In the genomic region with DNA sequence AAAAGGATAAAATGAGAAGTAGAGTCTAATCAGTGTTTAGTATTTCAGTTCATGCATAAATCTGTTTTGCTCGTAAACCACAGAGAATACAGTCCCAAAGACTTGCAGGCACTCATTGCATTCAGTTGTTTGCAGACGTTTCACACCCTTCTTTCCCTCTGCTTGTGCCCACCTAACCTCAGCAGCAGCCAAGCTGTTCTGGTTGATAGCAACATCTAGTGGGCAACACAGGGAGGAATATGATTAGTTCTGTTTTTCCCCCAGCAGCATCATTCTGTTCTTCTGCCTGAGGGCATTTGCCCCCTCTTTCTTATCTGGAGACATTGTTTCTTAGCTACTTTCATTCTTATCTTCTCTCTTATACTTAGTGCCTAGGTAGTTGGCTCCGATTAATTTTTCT, we compare ENCODE assay signal across 16 cellular contexts.
DNase-seq lines count a peak whose midpoint lies in the region; ATAC-seq, FAIRE-seq and TF ChIP-seq lines count a peak whose summit lies in the region.
"Had no signal": no experiment of that assay in that cellular context is flagged by ENCODE, and none has a peak within 500 bp of the region (broad histone marks: within the 10 kb centered on the region; RNA-seq: fewer than 3 reads in every experiment).

No MANE protein-coding gene starts in this region.

- H3K9me3 ChIP-seq in heart left ventricle (no peaks in the 10 kb centered on the region), ovary (no peaks in the 10 kb centered on the region)
- H3K9me3 ChIP-seq: Caco-2, lower lobe of right lung, testis had no signal

- H3K27me3 ChIP-seq in heart left ventricle (no peaks in the 10 kb centered on the region), ovary (no peaks in the 10 kb centered on the region)
- H3K27me3 ChIP-seq: cardiac muscle cell, testis had no signal

- peak; percentile 18 for TF ChIP-seq CTCF in D721Med (IDR thresholded peaks at IDR 0.05; ENCODE audit: insufficient read depth, missing control alignments)
- TF ChIP-seq CTCF in heart left ventricle (IDR thresholded peaks at IDR 0.05), result no peak
- TF ChIP-seq CTCF in ovary (IDR thresholded peaks at IDR 0.05), result no peak

- peaks cover 0 to 99% (median 69%) of the 10 kb centered on the region in 9 donors for H3K36me3 ChIP-seq in heart left ventricle
- H3K36me3 ChIP-seq in ovary, result no peaks in the 10 kb centered on the region

- 77 to 83% (median 81%) methylated on average over 3 of the region's 3 CpGs for whole genome bisulfite sequencing in heart left ventricle, 4 donors
- WGBS in ovary, 3 donors, result 81 to 82% (median 81%) methylated on average over 3 of the region's 3 CpGs

- no peak overlapping the region for H3K4me3 ChIP-seq in heart left ventricle
- no peak overlapping the region for H3K4me3 ChIP-seq in ovary
- H3K4me3 ChIP-seq: cardiac muscle cell, lower lobe of right lung, skin epidermis, testis had no signal

- no peak for ATAC-seq in heart left ventricle
- ATAC-seq: lower lobe of right lung had no signal

- intact Hi-C loops in heart left ventricle (cut with DNase I) (no loop called here), ovary (cut with DNase I) (no loop called here)

- H3K27ac ChIP-seq in heart left ventricle (no peak overlapping the region), ovary (no peak overlapping the region)
- H3K27ac ChIP-seq: cardiac muscle cell, lower lobe of right lung, skin epidermis, testis had no signal

- TF ChIP-seq POLR2A in GM12891 (IDR thresholded peaks at IDR 0.05; ENCODE audit: low read depth, low read length), result no peak
- TF ChIP-seq POLR2A in heart left ventricle (IDR thresholded peaks at IDR 0.05), result no peak
- TF ChIP-seq POLR2A in ovary (IDR thresholded peaks at IDR 0.05), result no peak

- no peak for FAIRE-seq in D721Med (lab: Jason Lieb, UNC)
- FAIRE-seq in GM12891 (lab: Jason Lieb, UNC), result peak; percentile 50
- FAIRE-seq: H54 had no signal

- no peak for DNase-seq in D721Med (ENCODE audit: insufficient read length, low spot score)
- no peak for DNase-seq in GM12891 (ENCODE audit: insufficient read length, low spot score)
- DNase-seq in OCI-M1 (lab: John Stamatoyannopoulos, UW), result peak; percentile 2
- DNase-seq in germinal center (ENCODE audit: low spot score), result peak; percentile 20
- DNase-seq in heart left ventricle, result no peak
- no peak for DNase-seq in NK-92 (lab: John Stamatoyannopoulos, UW; ENCODE audit: unreplicated experiment)
- no peak for DNase-seq in ovary
- DNase-seq: activated gamma-delta T cell treated with Interleukin-2 at 50 U/mL for 16 hours, hippocampal formation, lower lobe of right lung, NCI-H1105 treated with DMSO at 0.1 percent for 48 hours, testis had no signal

- H3K4me1 ChIP-seq in heart left ventricle (peaks cover 0 to 1% (median 0%) of the 10 kb centered on the region in 12 donors), ovary (ENCODE audit: insufficient read depth) (no peaks in the 10 kb centered on the region)
- H3K4me1 ChIP-seq: Caco-2, lower lobe of right lung, testis had no signal

- no peak for TF ChIP-seq EP300 in ovary (IDR thresholded peaks at IDR 0.05)

TF ChIP-seq in GM12891, 5 proteins besides CTCF, POLR2A, EP300 and RAD21:
- no peak for TF ChIP-seq SPI1 (IDR thresholded peaks at IDR 0.05; ENCODE audit: low read depth, low read length)
- no peak for TF ChIP-seq POLR2AphosphoS5 (IDR thresholded peaks at IDR 0.05; ENCODE audit: low read depth, low read length)
- no peak for TF ChIP-seq POU2F2 (IDR thresholded peaks at IDR 0.05; ENCODE audit: low read depth, low read length)
- no peak for TF ChIP-seq TAF1 (IDR thresholded peaks at IDR 0.05; ENCODE audit: low read depth, low read length)
- no peak for TF ChIP-seq PAX5 (IDR thresholded peaks at IDR 0.05; ENCODE audit: insufficient read depth, low read length, severe bottlenecking)

Comparison
In these comparisons a context has a peak if more than half of its experiments do, and no peak if none do; other contexts are left out.
1. DNase-seq: peak in OCI-M1 (single experiment) and germinal center (single experiment); none in D721Med (single experiment), GM12891 (single experiment), heart left ventricle (0 of 5), NK-92 (single experiment) and ovary (0 of 5).